8 cellular contexts compared by ENCODE assay signal in the genomic region with DNA sequence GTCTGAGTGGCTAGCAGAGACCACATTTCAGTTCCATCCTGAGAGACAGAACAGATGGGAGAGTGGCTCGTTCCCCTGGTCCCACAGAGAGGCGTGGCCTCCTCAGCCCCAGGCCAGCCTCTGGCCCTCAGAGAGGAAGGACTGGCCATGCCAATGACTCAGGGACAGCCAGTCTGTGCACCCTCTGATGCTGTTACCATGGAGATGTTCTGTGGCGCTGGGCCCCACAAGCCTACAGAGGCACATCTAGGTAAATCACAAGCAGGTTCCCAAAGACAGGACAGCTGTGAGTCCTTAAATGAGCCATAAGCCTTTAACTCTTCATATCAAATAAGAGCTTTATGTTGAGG. TPM values are rescaled to one million over a fixed set of nuclear protein-coding genes. Genes with fewer than 3 reads are reported as not detected.
DNase-seq lines count a peak whose midpoint lies in the region; ATAC-seq and TF ChIP-seq lines count a peak whose summit lies in the region.

No MANE protein-coding gene starts in this region.

- no peak for ATAC-seq in GM19395 (IDR thresholded peaks at IDR 0.05; ENCODE audit: unreplicated experiment)

- H3K27ac Mint-ChIP-seq in progenitor cell of endocrine pancreas = peak overlapping the region; percentile 23

- H3K36me3 Mint-ChIP-seq in progenitor cell of endocrine pancreas (ENCODE audit: insufficient read depth) = no peaks in the 10 kb centered on the region

- no peaks in the 10 kb centered on the region for H3K27me3 Mint-ChIP-seq in progenitor cell of endocrine pancreas

- no peak overlapping the region for H3K4me3 ChIP-seq in foreskin fibroblast (ENCODE audit: low read depth in 1 of 2, low read length in 2 of 2)

- DNase-seq in ELF-1 (ENCODE audit: low read depth, low spot score) = peak; percentile 54
- DNase-seq in OCI-M1 (lab: John Stamatoyannopoulos, UW) = peak; percentile 51
- DNase-seq in foreskin fibroblast = peak; percentile 43 to 68
- DNase-seq in progenitor cell of endocrine pancreas (ENCODE audit: low spot score, unreplicated experiment) = no peak
- DNase-seq in HK-2 (ENCODE audit: unreplicated experiment) = no peak
- no peak for DNase-seq in KBM-7
- no peak for DNase-seq in NCI-H187 (lab: John Stamatoyannopoulos, UW)

- in situ Hi-C loops in KBM-7 (cut with MboI; ENCODE audit: low pct_unique_long_range_greater_than_20kb, low sequenced_read_pairs) = loop anchor here (10.0 kb wide), 1 partner anchor 155 kb away; no protein-coding TSS in a partner anchor

- TF ChIP-seq CTCF in foreskin fibroblast (IDR thresholded peaks at IDR 0.05; ENCODE audit: low read depth, low read length) (no peak), progenitor cell of endocrine pancreas (IDR thresholded peaks at IDR 0.05; ENCODE audit: unreplicated experiment) (no peak)

- no peak overlapping the region for H3K4me3 Mint-ChIP-seq in progenitor cell of endocrine pancreas (ENCODE audit: low read depth)

- H3K4me1 Mint-ChIP-seq in progenitor cell of endocrine pancreas (ENCODE audit: low read depth) = peaks cover 9% of the 10 kb centered on the region

- no peaks in the 10 kb centered on the region for H3K9me3 Mint-ChIP-seq in progenitor cell of endocrine pancreas (ENCODE audit: low read depth)

RNA-seq across cellular contexts. Expression of a gene that starts 40.8 kb away (rescaled TPM):
- 7.5 and 8.1 TPM in 2 replicates for total RNA-seq in progenitor cell of endocrine pancreas

RNA-seq across cellular contexts. Expression of a gene that starts 44.3 kb away (rescaled TPM):
- not detected in 2 replicates for total RNA-seq in progenitor cell of endocrine pancreas

Comparison
In these comparisons a context has a peak if more than half of its experiments do, and no peak if none do; other contexts are left out.
1. DNase-seq: peak in ELF-1 (single experiment), OCI-M1 (single experiment) and foreskin fibroblast (2 of 2); none in progenitor cell of endocrine pancreas (single experiment), HK-2 (single experiment), KBM-7 (single experiment) and NCI-H187 (0 of 2).